ENCODE assay signal across 8 cellular contexts in genomic region chr1:154784924-154785531, GRCh38.
DNase-seq lines count a peak whose midpoint lies in the region; ATAC-seq and TF ChIP-seq lines count a peak whose summit lies in the region.

No MANE protein-coding gene starts in this region.

- no peaks in the 10 kb centered on the region for H3K27me3 ChIP-seq in CD8-positive, alpha-beta T cell (ENCODE audit: insufficient read depth, low read length)
- no peaks in the 10 kb centered on the region for H3K27me3 ChIP-seq in KMS-11 (ENCODE audit: insufficient read depth, low read depth)

- peak overlapping the region; percentile 31; the same call in 1 of the 2 replicates for H3K9ac ChIP-seq in KMS-11

- intact Hi-C loops in CD8-positive, alpha-beta T cell (cut with DNase I, micrococcal nuclease): loop anchor here in 1 of 2 experiments (2.0 kb wide), 1 partner anchor 24 kb away; no protein-coding TSS in a partner anchor

- no peaks in the 10 kb centered on the region for H4K20me1 ChIP-seq in KMS-11 (ENCODE audit: insufficient read depth)

- peak; percentile 93 for ATAC-seq in CD8-positive, alpha-beta T cell
- ATAC-seq in GM19467 (IDR thresholded peaks at IDR 0.05; ENCODE audit: unreplicated experiment): peak; percentile 84

- no peaks in the 10 kb centered on the region for H3K36me3 ChIP-seq in CD8-positive, alpha-beta T cell (ENCODE audit: insufficient read depth, low read length)
- H3K36me3 ChIP-seq in KMS-11 (ENCODE audit: insufficient read depth): no peaks in the 10 kb centered on the region

- no peaks in the 10 kb centered on the region for H3K9me3 ChIP-seq in CD8-positive, alpha-beta T cell (ENCODE audit: low read length)

- H3K27ac Mint-ChIP-seq in CD8-positive, alpha-beta T cell: peak overlapping the region; percentile 93

- no peaks in the 10 kb centered on the region for H3K79me2 ChIP-seq in KMS-11 (ENCODE audit: insufficient read depth, low read depth)

- peak overlapping the region; percentile 29 for H3K4me3 ChIP-seq in CD8-positive, alpha-beta T cell (ENCODE audit: low read depth, low read length)
- peak overlapping the region; percentile 51 for H3K4me3 ChIP-seq in KMS-11 (IDR thresholded peaks at IDR 0.05; ENCODE audit: insufficient read depth, low read depth, low read length)

- no peaks in the 10 kb centered on the region for H3K9me3 Mint-ChIP-seq in CD8-positive, alpha-beta T cell

- CTCF ChIA-PET in CD8-positive, alpha-beta T cell (lab: Charles Lee): interaction anchor here (1.2 to 2.2 kb wide), 4 partner anchors 11 to 226 kb away, joined by 3 to 12 read pairs (median 4); no protein-coding TSS in a partner anchor

- H3K4me2 ChIP-seq in KMS-11: peak overlapping the region; percentile 67

- no peaks in the 10 kb centered on the region for H3K27me3 Mint-ChIP-seq in CD8-positive, alpha-beta T cell (ENCODE audit: low read depth)

- no peaks in the 10 kb centered on the region for H3K36me3 Mint-ChIP-seq in CD8-positive, alpha-beta T cell

- peaks cover 35% of the 10 kb centered on the region for H3K4me1 ChIP-seq in CD8-positive, alpha-beta T cell (ENCODE audit: insufficient read depth, low read length)
- peaks cover 91% of the 10 kb centered on the region for H3K4me1 ChIP-seq in KMS-11 (ENCODE audit: low read depth, poor library complexity, severe bottlenecking)

- H3K4me3 Mint-ChIP-seq in CD8-positive, alpha-beta T cell: peak overlapping the region; percentile 35

- H3K27ac ChIP-seq in CD8-positive, alpha-beta T cell (ENCODE audit: low read depth, low read length): peak overlapping the region; percentile 51
- H3K27ac ChIP-seq in KMS-11: peak overlapping the region; percentile 69

- DNase-seq in CD8-positive, alpha-beta T cell: peak in 6 of 7 experiments; percentile 12 to 73 (median 46)
- peak; percentile 31 for DNase-seq in activated naive CD8-positive, alpha-beta T cell treated with anti-CD3 and anti-CD28 coated beads, Interleukin-2, amount 50 U/mL, for 16 hours (ENCODE audit: low read depth, low spot score)
- peak in 2 of 3 experiments; percentile 23 to 31 for DNase-seq in stimulated activated CD4-positive, alpha-beta T cell treated with anti-CD3 and anti-CD28 coated beads, TNF-alpha, amount 100 ng/mL, for 4 hours (ENCODE audit: low read depth in 3 of 3)
- DNase-seq in NCI-H146 (lab: John Stamatoyannopoulos, UW) (no peak), DMS79 (lab: John Stamatoyannopoulos, UW) (no peak), DMS153 (lab: John Stamatoyannopoulos, UW) (no peak)

- TF ChIP-seq CTCF in CD8-positive, alpha-beta T cell (IDR thresholded peaks at IDR 0.05): no peak
- TF ChIP-seq CTCF in KMS-11 (conservative IDR thresholded peaks at IDR 0.05; ENCODE audit: low read depth, low read length): no peak; the same call in 1 of the 2 replicates

- H2AFZ ChIP-seq in KMS-11 (ENCODE audit: low read depth): peak overlapping the region; percentile 42; the same call in 1 of the 2 replicates

- peaks cover 36% of the 10 kb centered on the region for H3K4me1 Mint-ChIP-seq in CD8-positive, alpha-beta T cell (ENCODE audit: low read depth)

- POLR2A ChIA-PET in CD8-positive, alpha-beta T cell (lab: Charles Lee): interaction anchor here (0.6 to 0.8 kb wide), 2 partner anchors 14 to 410 kb away, joined by 3 read pairs; no protein-coding TSS in a partner anchor

Comparison
In these comparisons a context has a peak if more than half of its experiments do, and no peak if none do; other contexts are left out.
1. DNase-seq: peak in CD8-positive, alpha-beta T cell (6 of 7), activated naive CD8-positive, alpha-beta T cell treated with anti-CD3 and anti-CD28 coated beads, Interleukin-2, amount 50 U/mL, for 16 hours (single experiment) and stimulated activated CD4-positive, alpha-beta T cell treated with anti-CD3 and anti-CD28 coated beads, TNF-alpha, amount 100 ng/mL, for 4 hours (2 of 3); none in NCI-H146 (single experiment), DMS79 (single experiment) and DMS153 (single experiment).